8 cellular contexts compared by ENCODE assay signal in the genomic region with DNA sequence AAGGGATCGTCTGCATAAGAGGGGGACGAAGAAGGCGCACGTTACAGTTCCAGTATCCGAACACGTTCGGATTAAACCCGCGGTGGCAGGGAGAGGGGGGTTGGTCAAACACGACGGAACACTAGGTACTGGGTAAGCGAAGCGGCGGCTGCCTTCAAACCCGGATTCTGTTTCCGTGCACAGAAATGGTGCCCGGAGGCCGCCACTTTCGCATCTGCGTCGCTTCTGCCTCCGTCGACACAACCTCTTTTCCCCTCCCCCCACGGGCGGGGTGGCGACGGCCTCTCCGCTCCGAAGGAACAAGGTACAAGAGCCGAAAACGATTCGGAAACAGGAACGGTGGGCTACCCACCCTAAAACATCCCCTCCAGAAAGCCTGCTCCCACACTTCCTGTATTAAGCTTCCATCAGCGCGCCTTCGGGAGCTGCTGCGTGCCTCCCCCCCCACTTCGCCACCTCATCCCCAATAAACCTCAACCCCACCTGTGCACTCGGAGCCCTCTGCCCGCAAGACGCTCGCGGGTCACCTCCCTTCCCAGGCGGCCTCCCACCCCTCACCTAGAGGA. TPM values are rescaled to one million over a fixed set of nuclear protein-coding genes. Genes with fewer than 3 reads are reported as not detected.
DNase-seq lines count a peak whose midpoint lies in the region; TF ChIP-seq lines count a peak whose summit lies in the region.

No MANE protein-coding gene starts in this region.

- peak; percentile 65 for DNase-seq in GM10248 (ENCODE audit: extremely low spot score)
- no peak for DNase-seq in H7
- peak; percentile 57 for DNase-seq in M059J (ENCODE audit: low read depth)
- peak; percentile 25 for DNase-seq in T1000 (lab: John Stamatoyannopoulos, UW)
- peak; percentile 45 for DNase-seq in astrocyte of the spinal cord (ENCODE audit: low read depth, low spot score)
- DNase-seq in COLO829 (ENCODE audit: low spot score), result no peak

- H3K36me3 ChIP-seq in H7 (replicated peaks; ENCODE audit: control insufficient read depth, insufficient read depth, low read length) (no peaks in the 10 kb centered on the region; the same call in 1 of the 2 replicates), iPS-18a (ENCODE audit: control insufficient read depth, low read depth, low read length) (no peaks in the 10 kb centered on the region), skeletal muscle satellite cell (ENCODE audit: insufficient read depth, low read length) (no peaks in the 10 kb centered on the region)

- no peaks in the 10 kb centered on the region for H3K27me3 ChIP-seq in H7 (ENCODE audit: control insufficient read depth, insufficient read depth, low read length)
- no peaks in the 10 kb centered on the region for H3K27me3 ChIP-seq in iPS-18a (ENCODE audit: control insufficient read depth, insufficient read depth, low read length)
- no peaks in the 10 kb centered on the region for H3K27me3 ChIP-seq in skeletal muscle satellite cell (ENCODE audit: control insufficient read depth, insufficient read depth, low read length)

- H3K9me3 ChIP-seq in iPS-18a (ENCODE audit: control insufficient read depth, low read depth, low read length), result no peaks in the 10 kb centered on the region
- H3K9me3 ChIP-seq in skeletal muscle satellite cell (replicated peaks; ENCODE audit: low read length), result no peaks in the 10 kb centered on the region

- CTCF ChIA-PET in GM10248 (lab: Yijun Ruan, JAX), result interaction anchor here (1.1 to 3.5 kb wide), 2 partner anchors 15 to 51 kb away, joined by 3 to 20 read pairs; partner anchors contain the start of gene USO1

- POLR2A ChIA-PET in GM10248 (lab: Yijun Ruan, JAX), result interaction anchor here (1.1 kb wide), 1 partner anchor 28 kb away, joined by 3 read pairs; no protein-coding TSS in a partner anchor

- in situ Hi-C loops in astrocyte of the spinal cord (cut with HindIII; ENCODE audit: low sequenced_read_pairs), result no loop called here

- H3K4me1 ChIP-seq in iPS-18a (ENCODE audit: control insufficient read depth, low read depth, low read length) (peaks cover 38% of the 10 kb centered on the region), skeletal muscle satellite cell (ENCODE audit: control insufficient read depth, insufficient read depth, low read length) (peaks cover 22% of the 10 kb centered on the region)

- H3K9ac ChIP-seq in iPS-18a (ENCODE audit: low read length) (peak overlapping the region; percentile 97), skeletal muscle satellite cell (ENCODE audit: low read depth, low read length) (peak overlapping the region; percentile 95)

- H3K4me3 ChIP-seq in H7 (ENCODE audit: insufficient read depth, low read depth, low read length), result peak overlapping the region; percentile 91
- H3K4me3 ChIP-seq in astrocyte of the spinal cord (ENCODE audit: low read depth, low read length), result peak overlapping the region; percentile 99
- H3K4me3 ChIP-seq in iPS-18a (ENCODE audit: low read length), result peak overlapping the region; percentile 77
- peak overlapping the region; percentile 86 for H3K4me3 ChIP-seq in skeletal muscle satellite cell (ENCODE audit: low read length)

- TF ChIP-seq CTCF in GM10248 (IDR thresholded peaks at IDR 0.05; ENCODE audit: control extremely low read depth, extremely low read depth, low read depth, missing control alignments), result no peak
- no peak for TF ChIP-seq CTCF in astrocyte of the spinal cord (IDR thresholded peaks at IDR 0.05; ENCODE audit: low read depth, low read length)

- H3K27ac ChIP-seq in iPS-18a (ENCODE audit: low read length), result peak overlapping the region; percentile 92

- peak overlapping the region; percentile 82 for H3K4me2 ChIP-seq in skeletal muscle satellite cell (ENCODE audit: low read length)

RNA-seq across cellular contexts. Expression of gene G3BP2, which starts 0.7 kb away (rescaled TPM):
- total RNA-seq in H7 (2014; rRNA removed; shearing (Covaris generic)), result 175 and 189 TPM in 2 replicates
- 119 and 135 TPM in 2 replicates for total RNA-seq in M059J (2014; rRNA removed; shearing (Covaris generic))
- 159 and 164 TPM in 2 replicates for total RNA-seq in skeletal muscle satellite cell (2012; rRNA removed)

RNA-seq across cellular contexts. Expression of gene CDKL2, which starts 42.2 kb away (rescaled TPM):
- 0.18 and 0.28 TPM in 2 replicates for total RNA-seq in H7 (2014; rRNA removed; shearing (Covaris generic))
- total RNA-seq in M059J (2014; rRNA removed; shearing (Covaris generic)), result 0.05 and 0.15 TPM in 2 replicates
- total RNA-seq in skeletal muscle satellite cell (2012; rRNA removed), result under 0.01 and 0.25 TPM in 2 replicates

RNA-seq across cellular contexts. Expression of gene USO1, which starts 51.8 kb away (rescaled TPM):
- 136 and 185 TPM in 2 replicates for total RNA-seq in H7 (2014; rRNA removed; shearing (Covaris generic))
- 43.6 and 60.4 TPM in 2 replicates for total RNA-seq in M059J (2014; rRNA removed; shearing (Covaris generic))
- total RNA-seq in skeletal muscle satellite cell (2012; rRNA removed), result 92.2 and 109 TPM in 2 replicates

Comparison
In these comparisons a context has a peak if more than half of its experiments do, and no peak if none do; other contexts are left out.
1. DNase-seq: peak in GM10248 (single experiment), M059J (single experiment), T1000 (single experiment) and astrocyte of the spinal cord (single experiment); none in H7 (single experiment) and COLO829 (single experiment).
2. Peak in every context shown above with its lines, with median percentiles within 50 percentile points of each other: H3K4me3 ChIP-seq.